36 cellular contexts compared by ENCODE assay signal in genomic region chr1:245698116-245698515, GRCh38.
"Had no signal": no experiment of that assay in that cellular context is flagged by ENCODE, and none has a peak within 500 bp of the region (broad histone marks: within the 10 kb centered on the region; RNA-seq: fewer than 3 reads in every experiment).

No MANE protein-coding gene starts in this region.

- H3K27ac Mint-ChIP-seq: activated CD4-positive, alpha-beta memory T cell treated with anti-CD3 and anti-CD28 coated beads for 36 hours; activated CD4-positive, alpha-beta T cell treated with anti-CD3 and anti-CD28 coated beads, Interleukin-2, amount 10 ng/mL, durations not matched to agents 24 days and 14 days; activated CD8-positive, alpha-beta T cell treated with anti-CD3 and anti-CD28 coated beads for 36 hours; activated naive CD4-positive, alpha-beta T cell treated with anti-CD3 and anti-CD28 coated beads for 36 hours; activated naive CD4-positive, alpha-beta T cell treated with anti-CD3 and anti-CD28 coated beads, Interleukin-2, amount 50 U/mL, for 72 hours; activated naive CD8-positive, alpha-beta T cell treated with anti-CD3 and anti-CD28 coated beads for 36 hours; activated T-cell treated with anti-CD3 and anti-CD28 coated beads, Interleukin-2, amount 50 U/mL, for 72 hours; activated T-helper 1 cell treated with anti-CD3 and anti-CD28 coated beads, Interleukin-12 subunit alpha, Interleukin-12 subunit beta, Interleukin-2, Interleukin-4 antibody, amounts not matched to agents 30 ng/mL and 10 ng/mL and 1 ng/mL, durations not matched to agents 14 hours and 24 hours and 36 hours; activated T-helper 17 cell treated with anti-CD3 and anti-CD28 coated beads, Interleukin-2, amount 50 U/mL, for 72 hours; T-cell; T-helper 17 cell had no signal

- H3K27me3 ChIP-seq: adrenal gland, body of pancreas, brain microvascular endothelial cell, breast epithelium had no signal

- ATAC-seq: activated CD8-positive, alpha-beta T cell treated with anti-CD3 and anti-CD28 coated beads for 36 hours; activated naive CD4-positive, alpha-beta T cell treated with anti-CD3 and anti-CD28 coated beads, Interleukin-2, amount 50 U/mL, for 72 hours; activated T-cell treated with anti-CD3 and anti-CD28 coated beads, Interleukin-2, amount 50 U/mL, for 4 hours; activated T-cell treated with anti-CD3 and anti-CD28 coated beads, Interleukin-2, amount 50 U/mL, for 72 hours; activated T-helper 17 cell treated with anti-CD3 and anti-CD28 coated beads, Interleukin-2, amount 50 U/mL, for 72 hours; body of pancreas; T-cell; T-helper 17 cell had no signal

- H3K9me3 Mint-ChIP-seq: activated CD4-positive, alpha-beta memory T cell treated with anti-CD3 and anti-CD28 coated beads for 36 hours; activated CD4-positive, alpha-beta T cell treated with anti-CD3 and anti-CD28 coated beads, Interleukin-2, amount 10 ng/mL, durations not matched to agents 24 days and 14 days; activated CD8-positive, alpha-beta T cell treated with anti-CD3 and anti-CD28 coated beads for 36 hours; activated naive CD4-positive, alpha-beta T cell treated with anti-CD3 and anti-CD28 coated beads for 36 hours; activated naive CD4-positive, alpha-beta T cell treated with anti-CD3 and anti-CD28 coated beads, Interleukin-2, amount 50 U/mL, for 72 hours; activated naive CD8-positive, alpha-beta T cell treated with anti-CD3 and anti-CD28 coated beads for 36 hours; activated T-cell treated with anti-CD3 and anti-CD28 coated beads, Interleukin-2, amount 50 U/mL, for 4 hours; activated T-cell treated with anti-CD3 and anti-CD28 coated beads, Interleukin-2, amount 50 U/mL, for 72 hours; activated T-helper 1 cell treated with anti-CD3 and anti-CD28 coated beads, Interleukin-12 subunit alpha, Interleukin-12 subunit beta, Interleukin-2, Interleukin-4 antibody, amounts not matched to agents 30 ng/mL and 10 ng/mL and 1 ng/mL, durations not matched to agents 14 hours and 24 hours and 36 hours; activated T-helper 17 cell treated with anti-CD3 and anti-CD28 coated beads, Interleukin-2, amount 50 U/mL, for 72 hours; central memory CD8-positive, alpha-beta T cell had no signal

- H3K4me3 ChIP-seq: adrenal gland, body of pancreas, breast epithelium had no signal

- H3K27me3 Mint-ChIP-seq: activated B cell treated with CpG ODN at 0.5 μM for 24 hours; activated CD4-positive, alpha-beta memory T cell treated with anti-CD3 and anti-CD28 coated beads for 36 hours; activated CD4-positive, alpha-beta T cell treated with anti-CD3 and anti-CD28 coated beads, Interleukin-2, amount 10 ng/mL, durations not matched to agents 24 days and 14 days; activated CD8-positive, alpha-beta T cell treated with anti-CD3 and anti-CD28 coated beads for 36 hours; activated naive CD8-positive, alpha-beta T cell treated with anti-CD3 and anti-CD28 coated beads for 36 hours; activated T-helper 17 cell treated with anti-CD3 and anti-CD28 coated beads, Interleukin-2, amount 50 U/mL, for 72 hours; central memory CD8-positive, alpha-beta T cell; T-cell; T-helper 17 cell had no signal

- DNase-seq: activated B cell treated with CpG ODN at 0.5 μM for 24 hours; activated CD4-positive, alpha-beta memory T cell treated with anti-CD3 and anti-CD28 coated beads for 36 hours; activated CD4-positive, alpha-beta T cell treated with anti-CD3 and anti-CD28 coated beads for 4 hours; activated CD4-positive, alpha-beta T cell treated with anti-CD3 and anti-CD28 coated beads, Interleukin-2, amount 10 ng/mL, durations not matched to agents 24 days and 14 days; activated CD4-positive, alpha-beta T cell treated with anti-CD3 and anti-CD28 coated beads, Interleukin-2, amount 50 U/mL, for 1 hour; activated CD4-positive, alpha-beta T cell treated with anti-CD3 and anti-CD28 coated beads, Interleukin-2, amount 50 U/mL, for 4 hours; activated CD4-positive, CD25-positive, alpha-beta regulatory T cell treated with anti-CD3 and anti-CD28 coated beads, Interleukin-2, amount 50 U/mL, for 72 hours; activated CD8-positive, alpha-beta memory T cell treated with anti-CD3 and anti-CD28 coated beads, Interleukin-2, amount 50 U/mL, for 4 hours; activated CD8-positive, alpha-beta T cell treated with anti-CD3 and anti-CD28 coated beads for 36 hours; activated effector memory CD4-positive, alpha-beta T cell treated with anti-CD3 and anti-CD28 coated beads, Interleukin-2, amount 50 U/mL, for 16 hours; activated gamma-delta T cell treated with Interleukin-2 at 50 U/mL for 16 hours; activated naive CD4-positive, alpha-beta T cell; activated naive CD4-positive, alpha-beta T cell treated with anti-CD3 and anti-CD28 coated beads for 36 hours; activated naive CD4-positive, alpha-beta T cell treated with anti-CD3 and anti-CD28 coated beads, Interleukin-2, amount 50 U/mL, for 16 hours; activated naive CD8-positive, alpha-beta T cell treated with anti-CD3 and anti-CD28 coated beads for 36 hours; activated T-cell treated with anti-CD3 and anti-CD28 coated beads for 4 hours; activated T-cell treated with anti-CD3 and anti-CD28 coated beads, Interleukin-2, amount 50 U/mL, for 1 hour; activated T-cell treated with anti-CD3 and anti-CD28 coated beads, Interleukin-2, amount 50 U/mL, for 4 hours; activated T-cell treated with anti-CD3 and anti-CD28 coated beads, Interleukin-2, amount 50 U/mL, for 72 hours; adrenal gland; amniotic stem cell; aorta; body of pancreas; brain microvascular endothelial cell; caudate nucleus; cerebellar nuclear complex; T-cell; T-helper 17 cell had no signal

- H3K4me1 ChIP-seq: adrenal gland, body of pancreas, breast epithelium had no signal

- H3K27ac ChIP-seq: adrenal gland, body of pancreas, brain microvascular endothelial cell, breast epithelium, VCaP had no signal

- H3K4me1 Mint-ChIP-seq: activated CD4-positive, alpha-beta T cell treated with anti-CD3 and anti-CD28 coated beads, Interleukin-2, amount 10 ng/mL, durations not matched to agents 24 days and 14 days; activated naive CD8-positive, alpha-beta T cell treated with anti-CD3 and anti-CD28 coated beads for 36 hours; activated T-helper 17 cell treated with anti-CD3 and anti-CD28 coated beads, Interleukin-2, amount 50 U/mL, for 72 hours; central memory CD8-positive, alpha-beta T cell; T-cell; T-helper 17 cell had no signal

- H3K36me3 ChIP-seq: adrenal gland, brain microvascular endothelial cell, breast epithelium had no signal

- H3K9me3 ChIP-seq: adrenal gland, body of pancreas had no signal

- FAIRE-seq: astrocyte, TTC549 had no signal

- H3K4me3 Mint-ChIP-seq: activated B cell treated with CpG ODN at 0.5 μM for 24 hours; activated CD4-positive, alpha-beta memory T cell treated with anti-CD3 and anti-CD28 coated beads for 36 hours; activated CD4-positive, alpha-beta T cell treated with anti-CD3 and anti-CD28 coated beads, Interleukin-2, amount 10 ng/mL, durations not matched to agents 24 days and 14 days; activated CD8-positive, alpha-beta T cell treated with anti-CD3 and anti-CD28 coated beads for 36 hours; activated naive CD4-positive, alpha-beta T cell treated with anti-CD3 and anti-CD28 coated beads for 36 hours; activated naive CD8-positive, alpha-beta T cell treated with anti-CD3 and anti-CD28 coated beads for 36 hours; activated T-cell treated with anti-CD3 and anti-CD28 coated beads, Interleukin-2, amount 50 U/mL, for 4 hours; activated T-cell treated with anti-CD3 and anti-CD28 coated beads, Interleukin-2, amount 50 U/mL, for 72 hours; activated T-helper 1 cell treated with anti-CD3 and anti-CD28 coated beads, Interleukin-12 subunit alpha, Interleukin-12 subunit beta, Interleukin-2, Interleukin-4 antibody, amounts not matched to agents 30 ng/mL and 10 ng/mL and 1 ng/mL, durations not matched to agents 14 hours and 24 hours and 36 hours; activated T-helper 17 cell treated with anti-CD3 and anti-CD28 coated beads, Interleukin-2, amount 50 U/mL, for 72 hours; central memory CD8-positive, alpha-beta T cell; T-cell; T-helper 17 cell had no signal
